In the genomic region with DNA sequence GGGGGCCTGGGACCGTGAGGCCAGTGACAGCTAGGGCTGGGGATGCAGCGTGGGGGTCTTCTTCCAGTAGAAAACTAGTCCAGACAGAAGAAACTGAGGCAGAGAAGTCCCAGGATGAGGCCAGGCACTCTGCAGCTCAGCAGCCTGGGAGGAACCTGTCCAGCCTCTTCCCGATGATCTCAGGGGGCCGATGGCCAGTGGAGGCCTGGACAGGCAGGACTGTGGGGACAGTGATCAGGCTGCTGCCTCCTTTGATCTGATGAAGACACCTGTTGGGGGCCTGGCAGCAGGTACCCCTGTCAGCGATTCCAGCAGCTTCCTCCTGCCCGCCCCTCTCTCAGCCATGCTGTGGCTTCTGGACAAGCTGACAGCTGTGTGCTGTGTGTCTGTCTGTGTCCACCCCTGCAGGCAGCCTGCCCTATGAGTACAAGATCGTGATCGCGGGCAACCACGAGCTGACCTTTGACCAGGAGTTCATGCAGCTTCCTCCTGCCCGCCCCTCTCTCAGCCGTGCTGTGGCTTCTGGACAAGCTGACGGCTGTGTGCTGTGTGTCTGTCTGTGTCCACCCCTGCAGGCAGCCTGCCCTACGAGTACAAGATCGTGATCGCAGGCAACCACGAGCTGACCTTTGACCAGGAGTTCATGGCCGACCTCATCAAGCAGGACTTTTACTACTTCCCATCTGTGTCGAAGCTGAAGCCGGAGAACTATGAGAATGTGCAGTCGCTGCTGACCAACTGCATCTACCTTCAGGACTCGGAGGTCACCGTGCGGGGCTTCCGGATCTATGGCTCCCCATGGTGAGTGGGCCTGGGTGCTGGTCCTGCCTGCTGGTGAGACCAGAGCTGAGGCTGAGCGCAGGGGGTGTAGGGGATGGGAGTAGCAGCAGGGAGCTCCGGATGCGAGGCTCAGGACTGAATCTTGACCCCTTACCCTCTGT, we compare ENCODE assay signal across 1 cellular context.
TF ChIP-seq lines count a peak whose summit lies in the region.

No MANE protein-coding gene starts in this region.

TF ChIP-seq in GM23338, 12 proteins besides CTCF, POLR2A, EP300 and RAD21:
- no peak for TF ChIP-seq STAT1 (IDR thresholded peaks at IDR 0.05; ENCODE audit: unreplicated experiment)
- no peak for TF ChIP-seq NANOG (IDR thresholded peaks at IDR 0.05; ENCODE audit: borderline replicate concordance)
- TF ChIP-seq CREB1 (CRISPR knock-in tag; IDR thresholded peaks at IDR 0.05; ENCODE audit: low read depth) = no peak
- TF ChIP-seq EZH2 (IDR thresholded peaks at IDR 0.05; ENCODE audit: low read depth, unreplicated experiment) = no peak
- TF ChIP-seq EZH2phosphoT487 (IDR thresholded peaks at IDR 0.05; ENCODE audit: unreplicated experiment) = no peak
- TF ChIP-seq, protein P1, sequence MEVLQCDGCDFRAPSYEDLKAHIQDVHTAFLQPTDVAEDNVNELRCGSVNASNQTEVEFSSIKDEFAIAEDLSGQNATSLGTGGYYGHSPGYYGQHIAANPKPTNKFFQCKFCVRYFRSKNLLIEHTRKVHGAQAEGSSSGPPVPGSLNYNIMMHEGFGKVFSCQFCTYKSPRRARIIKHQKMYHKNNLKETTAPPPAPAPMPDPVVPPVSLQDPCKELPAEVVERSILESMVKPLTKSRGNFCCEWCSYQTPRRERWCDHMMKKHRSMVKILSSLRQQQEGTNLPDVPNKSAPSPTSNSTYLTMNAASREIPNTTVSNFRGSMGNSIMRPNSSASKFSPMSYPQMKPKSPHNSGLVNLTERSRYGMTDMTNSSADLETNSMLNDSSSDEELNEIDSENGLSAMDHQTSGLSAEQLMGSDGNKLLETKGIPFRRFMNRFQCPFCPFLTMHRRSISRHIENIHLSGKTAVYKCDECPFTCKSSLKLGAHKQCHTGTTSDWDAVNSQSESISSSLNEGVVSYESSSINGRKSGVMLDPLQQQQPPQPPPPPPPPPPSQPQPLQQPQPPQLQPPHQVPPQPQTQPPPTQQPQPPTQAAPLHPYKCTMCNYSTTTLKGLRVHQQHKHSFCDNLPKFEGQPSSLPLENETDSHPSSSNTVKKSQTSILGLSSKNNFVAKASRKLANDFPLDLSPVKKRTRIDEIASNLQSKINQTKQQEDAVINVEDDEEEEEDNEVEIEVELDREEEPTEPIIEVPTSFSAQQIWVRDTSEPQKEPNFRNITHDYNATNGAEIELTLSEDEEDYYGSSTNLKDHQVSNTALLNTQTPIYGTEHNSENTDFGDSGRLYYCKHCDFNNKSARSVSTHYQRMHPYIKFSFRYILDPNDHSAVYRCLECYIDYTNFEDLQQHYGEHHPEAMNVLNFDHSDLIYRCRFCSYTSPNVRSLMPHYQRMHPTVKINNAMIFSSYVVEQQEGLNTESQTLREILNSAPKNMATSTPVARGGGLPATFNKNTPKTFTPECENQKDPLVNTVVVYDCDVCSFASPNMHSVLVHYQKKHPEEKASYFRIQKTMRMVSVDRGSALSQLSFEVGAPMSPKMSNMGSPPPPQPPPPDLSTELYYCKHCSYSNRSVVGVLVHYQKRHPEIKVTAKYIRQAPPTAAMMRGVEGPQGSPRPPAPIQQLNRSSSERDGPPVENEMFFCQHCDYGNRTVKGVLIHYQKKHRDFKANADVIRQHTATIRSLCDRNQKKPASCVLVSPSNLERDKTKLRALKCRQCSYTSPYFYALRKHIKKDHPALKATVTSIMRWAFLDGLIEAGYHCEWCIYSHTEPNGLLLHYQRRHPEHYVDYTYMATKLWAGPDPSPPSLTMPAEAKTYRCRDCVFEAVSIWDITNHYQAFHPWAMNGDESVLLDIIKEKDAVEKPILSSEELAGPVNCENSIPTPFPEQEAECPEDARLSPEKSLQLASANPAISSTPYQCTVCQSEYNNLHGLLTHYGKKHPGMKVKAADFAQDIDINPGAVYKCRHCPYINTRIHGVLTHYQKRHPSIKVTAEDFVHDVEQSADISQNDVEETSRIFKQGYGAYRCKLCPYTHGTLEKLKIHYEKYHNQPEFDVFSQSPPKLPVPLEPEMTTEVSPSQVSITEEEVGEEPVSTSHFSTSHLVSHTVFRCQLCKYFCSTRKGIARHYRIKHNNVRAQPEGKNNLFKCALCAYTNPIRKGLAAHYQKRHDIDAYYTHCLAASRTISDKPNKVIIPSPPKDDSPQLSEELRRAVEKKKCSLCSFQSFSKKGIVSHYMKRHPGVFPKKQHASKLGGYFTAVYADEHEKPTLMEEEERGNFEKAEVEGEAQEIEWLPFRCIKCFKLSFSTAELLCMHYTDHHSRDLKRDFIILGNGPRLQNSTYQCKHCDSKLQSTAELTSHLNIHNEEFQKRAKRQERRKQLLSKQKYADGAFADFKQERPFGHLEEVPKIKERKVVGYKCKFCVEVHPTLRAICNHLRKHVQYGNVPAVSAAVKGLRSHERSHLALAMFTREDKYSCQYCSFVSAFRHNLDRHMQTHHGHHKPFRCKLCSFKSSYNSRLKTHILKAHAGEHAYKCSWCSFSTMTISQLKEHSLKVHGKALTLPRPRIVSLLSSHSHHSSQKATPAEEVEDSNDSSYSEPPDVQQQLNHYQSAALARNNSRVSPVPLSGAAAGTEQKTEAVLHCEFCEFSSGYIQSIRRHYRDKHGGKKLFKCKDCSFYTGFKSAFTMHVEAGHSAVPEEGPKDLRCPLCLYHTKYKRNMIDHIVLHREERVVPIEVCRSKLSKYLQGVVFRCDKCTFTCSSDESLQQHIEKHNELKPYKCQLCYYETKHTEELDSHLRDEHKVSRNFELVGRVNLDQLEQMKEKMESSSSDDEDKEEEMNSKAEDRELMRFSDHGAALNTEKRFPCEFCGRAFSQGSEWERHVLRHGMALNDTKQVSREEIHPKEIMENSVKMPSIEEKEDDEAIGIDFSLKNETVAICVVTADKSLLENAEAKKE (CRISPR knock-in tag; IDR thresholded peaks at IDR 0.05) = no peak
- TF ChIP-seq ZNF114 (CRISPR knock-in tag; IDR thresholded peaks at IDR 0.05) = no peak
- no peak for TF ChIP-seq POLR2AphosphoS5 (IDR thresholded peaks at IDR 0.05; ENCODE audit: low read depth)
- no peak for TF ChIP-seq JUNB (IDR thresholded peaks at IDR 0.05; ENCODE audit: unreplicated experiment)
- TF ChIP-seq ZNF331 (CRISPR knock-in tag; IDR thresholded peaks at IDR 0.05; ENCODE audit: low read depth) = no peak
- TF ChIP-seq, protein P2, sequence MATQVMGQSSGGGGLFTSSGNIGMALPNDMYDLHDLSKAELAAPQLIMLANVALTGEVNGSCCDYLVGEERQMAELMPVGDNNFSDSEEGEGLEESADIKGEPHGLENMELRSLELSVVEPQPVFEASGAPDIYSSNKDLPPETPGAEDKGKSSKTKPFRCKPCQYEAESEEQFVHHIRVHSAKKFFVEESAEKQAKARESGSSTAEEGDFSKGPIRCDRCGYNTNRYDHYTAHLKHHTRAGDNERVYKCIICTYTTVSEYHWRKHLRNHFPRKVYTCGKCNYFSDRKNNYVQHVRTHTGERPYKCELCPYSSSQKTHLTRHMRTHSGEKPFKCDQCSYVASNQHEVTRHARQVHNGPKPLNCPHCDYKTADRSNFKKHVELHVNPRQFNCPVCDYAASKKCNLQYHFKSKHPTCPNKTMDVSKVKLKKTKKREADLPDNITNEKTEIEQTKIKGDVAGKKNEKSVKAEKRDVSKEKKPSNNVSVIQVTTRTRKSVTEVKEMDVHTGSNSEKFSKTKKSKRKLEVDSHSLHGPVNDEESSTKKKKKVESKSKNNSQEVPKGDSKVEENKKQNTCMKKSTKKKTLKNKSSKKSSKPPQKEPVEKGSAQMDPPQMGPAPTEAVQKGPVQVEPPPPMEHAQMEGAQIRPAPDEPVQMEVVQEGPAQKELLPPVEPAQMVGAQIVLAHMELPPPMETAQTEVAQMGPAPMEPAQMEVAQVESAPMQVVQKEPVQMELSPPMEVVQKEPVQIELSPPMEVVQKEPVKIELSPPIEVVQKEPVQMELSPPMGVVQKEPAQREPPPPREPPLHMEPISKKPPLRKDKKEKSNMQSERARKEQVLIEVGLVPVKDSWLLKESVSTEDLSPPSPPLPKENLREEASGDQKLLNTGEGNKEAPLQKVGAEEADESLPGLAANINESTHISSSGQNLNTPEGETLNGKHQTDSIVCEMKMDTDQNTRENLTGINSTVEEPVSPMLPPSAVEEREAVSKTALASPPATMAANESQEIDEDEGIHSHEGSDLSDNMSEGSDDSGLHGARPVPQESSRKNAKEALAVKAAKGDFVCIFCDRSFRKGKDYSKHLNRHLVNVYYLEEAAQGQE (IDR thresholded peaks at IDR 0.05; ENCODE audit: unreplicated experiment) = no peak
- TF ChIP-seq, protein P3, sequence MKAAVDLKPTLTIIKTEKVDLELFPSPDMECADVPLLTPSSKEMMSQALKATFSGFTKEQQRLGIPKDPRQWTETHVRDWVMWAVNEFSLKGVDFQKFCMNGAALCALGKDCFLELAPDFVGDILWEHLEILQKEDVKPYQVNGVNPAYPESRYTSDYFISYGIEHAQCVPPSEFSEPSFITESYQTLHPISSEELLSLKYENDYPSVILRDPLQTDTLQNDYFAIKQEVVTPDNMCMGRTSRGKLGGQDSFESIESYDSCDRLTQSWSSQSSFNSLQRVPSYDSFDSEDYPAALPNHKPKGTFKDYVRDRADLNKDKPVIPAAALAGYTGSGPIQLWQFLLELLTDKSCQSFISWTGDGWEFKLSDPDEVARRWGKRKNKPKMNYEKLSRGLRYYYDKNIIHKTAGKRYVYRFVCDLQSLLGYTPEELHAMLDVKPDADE (IDR thresholded peaks at IDR 0.05) = no peak
